9 cellular contexts compared by ENCODE assay signal in the genomic region with DNA sequence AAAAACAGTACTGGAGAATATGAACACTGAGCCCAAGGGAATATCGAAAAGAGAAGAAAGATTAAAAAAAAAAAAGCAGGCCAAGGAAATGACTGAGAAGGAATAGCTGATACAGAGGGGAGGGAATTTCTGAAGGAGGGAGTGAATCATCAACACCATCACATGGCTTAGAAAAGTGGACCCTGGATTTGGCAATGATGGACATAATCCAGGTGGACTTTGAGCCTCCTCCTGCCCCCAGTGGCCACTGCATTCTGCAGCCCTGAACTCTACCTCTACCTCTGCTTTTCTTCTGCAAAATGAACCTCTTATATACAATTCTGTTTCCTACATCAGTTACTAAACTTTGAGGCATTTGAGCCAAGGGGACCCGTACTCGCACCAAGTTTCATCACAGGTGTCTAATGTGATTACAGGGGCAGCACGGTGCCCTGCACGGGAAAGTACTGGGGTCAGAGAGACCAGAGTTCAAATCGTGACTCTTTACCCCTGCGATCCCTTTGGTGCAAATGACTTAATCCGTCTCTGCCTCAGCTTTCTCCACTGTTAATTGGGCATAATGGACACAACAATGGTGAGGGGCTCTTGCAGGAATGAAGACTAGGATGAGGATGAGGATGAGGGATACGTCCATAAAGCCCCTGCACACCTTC. TPM values are rescaled to one million over a fixed set of nuclear protein-coding genes. Genes with fewer than 3 reads are reported as not detected.
A peak's percentile ranks its signal among the peaks of the same experiment; 100 is the strongest.
DNase-seq lines count a peak whose midpoint lies in the region; ATAC-seq, FAIRE-seq and TF ChIP-seq lines count a peak whose summit lies in the region.
"Had no signal": no experiment of that assay in that cellular context is flagged by ENCODE, and none has a peak within 500 bp of the region (broad histone marks: within the 10 kb centered on the region; RNA-seq: fewer than 3 reads in every experiment).

No MANE protein-coding gene starts in this region.

- FAIRE-seq in GM12892 (lab: Jason Lieb, UNC) = no peak
- FAIRE-seq: colon had no signal

- peak; percentile 3 for DNase-seq in NCI-H748 (lab: John Stamatoyannopoulos, UW; ENCODE audit: unreplicated experiment)
- DNase-seq in NCI-H748 treated with DMSO at 0.1 percent for 48 hours (lab: John Stamatoyannopoulos, UW) = no peak
- DNase-seq in glutamatergic neuron = no peak
- DNase-seq in middle frontal gyrus (ENCODE audit: extremely low spot score, low spot score) = no peak
- DNase-seq in GM12892 (ENCODE audit: insufficient read length) = no peak
- DNase-seq in NCI-H1694 (lab: John Stamatoyannopoulos, UW) = no peak

- H3K9me3 Mint-ChIP-seq in glutamatergic neuron (ENCODE audit: unreplicated experiment) = peaks cover 12% of the 10 kb centered on the region

- peaks cover 5% of the 10 kb centered on the region for H3K27me3 Mint-ChIP-seq in glutamatergic neuron (ENCODE audit: unreplicated experiment)

- no peak for TF ChIP-seq POLR2A in GM12892 (IDR thresholded peaks at IDR 0.05; ENCODE audit: low read depth, low read length)

- H3K36me3 Mint-ChIP-seq in glutamatergic neuron (ENCODE audit: unreplicated experiment) = peaks cover 5% of the 10 kb centered on the region

- H3K27ac ChIP-seq in skin epidermis = peak overlapping the region in 3 of 21 experiments; percentile 69 to 93 (median 93)

- TF ChIP-seq CTCF in glutamatergic neuron (IDR thresholded peaks at IDR 0.05; ENCODE audit: partially characterized antibody, unreplicated experiment) = no peak

- H3K4me1 Mint-ChIP-seq in glutamatergic neuron (ENCODE audit: low read depth, unreplicated experiment) = peaks cover 3% of the 10 kb centered on the region

- peak overlapping the region; percentile 50 to 89 (median 71) for H3K4me3 ChIP-seq in skin epidermis

- H3K27ac Mint-ChIP-seq in glutamatergic neuron (ENCODE audit: unreplicated experiment) = no peak overlapping the region

- peak; percentile 9; the same call in 2 of the 3 replicates for ATAC-seq in SK-N-SH treated with all-trans-retinoic acid at 6 μM for 48 hours

- peak overlapping the region; percentile 82 for H3K4me3 Mint-ChIP-seq in glutamatergic neuron (ENCODE audit: unreplicated experiment)

TF ChIP-seq in SK-N-SH treated with all-trans-retinoic acid at 6 μM for 48 hours, 23 proteins besides CTCF, POLR2A, EP300 and RAD21:
- TF ChIP-seq ISL1 (CRISPR knock-in tag; IDR thresholded peaks at IDR 0.05) (no peak), POU6F1 (CRISPR knock-in tag; IDR thresholded peaks at IDR 0.05; ENCODE audit: borderline replicate concordance, low read depth) (no peak), GLIS3 (CRISPR knock-in tag; IDR thresholded peaks at IDR 0.05) (no peak), ZFP30 (CRISPR knock-in tag; IDR thresholded peaks at IDR 0.05) (no peak), ZNF8 (CRISPR knock-in tag; IDR thresholded peaks at IDR 0.05) (no peak), ESRRG (CRISPR knock-in tag; IDR thresholded peaks at IDR 0.05) (no peak), PPARA (CRISPR knock-in tag; IDR thresholded peaks at IDR 0.05; ENCODE audit: borderline replicate concordance) (no peak), TOX (CRISPR knock-in tag; IDR thresholded peaks at IDR 0.05; ENCODE audit: borderline replicate concordance) (no peak), CSDC2 (CRISPR knock-in tag; IDR thresholded peaks at IDR 0.05) (no peak), TCF4 (CRISPR knock-in tag; IDR thresholded peaks at IDR 0.05; ENCODE audit: borderline replicate concordance) (no peak), SNAI2 (CRISPR knock-in tag; IDR thresholded peaks at IDR 0.05) (no peak), ZFP3 (CRISPR knock-in tag; IDR thresholded peaks at IDR 0.05) (no peak)
- TF ChIP-seq, protein P1, sequence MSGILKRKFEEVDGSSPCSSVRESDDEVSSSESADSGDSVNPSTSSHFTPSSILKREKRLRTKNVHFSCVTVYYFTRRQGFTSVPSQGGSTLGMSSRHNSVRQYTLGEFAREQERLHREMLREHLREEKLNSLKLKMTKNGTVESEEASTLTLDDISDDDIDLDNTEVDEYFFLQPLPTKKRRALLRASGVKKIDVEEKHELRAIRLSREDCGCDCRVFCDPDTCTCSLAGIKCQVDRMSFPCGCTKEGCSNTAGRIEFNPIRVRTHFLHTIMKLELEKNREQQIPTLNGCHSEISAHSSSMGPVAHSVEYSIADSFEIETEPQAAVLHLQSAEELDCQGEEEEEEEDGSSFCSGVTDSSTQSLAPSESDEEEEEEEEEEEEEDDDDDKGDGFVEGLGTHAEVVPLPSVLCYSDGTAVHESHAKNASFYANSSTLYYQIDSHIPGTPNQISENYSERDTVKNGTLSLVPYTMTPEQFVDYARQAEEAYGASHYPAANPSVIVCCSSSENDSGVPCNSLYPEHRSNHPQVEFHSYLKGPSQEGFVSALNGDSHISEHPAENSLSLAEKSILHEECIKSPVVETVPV (CRISPR knock-in tag; IDR thresholded peaks at IDR 0.05) = no peak
- TF ChIP-seq, protein P2, sequence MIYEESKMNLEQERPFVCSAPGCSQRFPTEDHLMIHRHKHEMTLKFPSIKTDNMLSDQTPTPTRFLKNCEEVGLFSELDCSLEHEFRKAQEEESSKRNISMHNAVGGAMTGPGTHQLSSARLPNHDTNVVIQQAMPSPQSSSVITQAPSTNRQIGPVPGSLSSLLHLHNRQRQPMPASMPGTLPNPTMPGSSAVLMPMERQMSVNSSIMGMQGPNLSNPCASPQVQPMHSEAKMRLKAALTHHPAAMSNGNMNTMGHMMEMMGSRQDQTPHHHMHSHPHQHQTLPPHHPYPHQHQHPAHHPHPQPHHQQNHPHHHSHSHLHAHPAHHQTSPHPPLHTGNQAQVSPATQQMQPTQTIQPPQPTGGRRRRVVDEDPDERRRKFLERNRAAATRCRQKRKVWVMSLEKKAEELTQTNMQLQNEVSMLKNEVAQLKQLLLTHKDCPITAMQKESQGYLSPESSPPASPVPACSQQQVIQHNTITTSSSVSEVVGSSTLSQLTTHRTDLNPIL (CRISPR knock-in tag; IDR thresholded peaks at IDR 0.05; ENCODE audit: low read depth) = no peak
TF ChIP-seq in SK-N-SH treated with all-trans-retinoic acid at 6 μM for 48 hours: peak in this region for 0.

RNA-seq across cellular contexts. Expression of gene OCIAD2, which starts 1.1 kb away (rescaled TPM):
- 66.7 TPM for total RNA-seq in glutamatergic neuron (ENCODE audit: unreplicated experiment)
- 76.6 TPM for polyA plus RNA-seq in GM12892 (2012; ENCODE audit: missing spikeins)
